In genomic region chr13:75357576-75358295, GRCh38 we compare ENCODE assay signal across 9 cellular contexts.
DNase-seq lines count a peak whose midpoint lies in the region; ATAC-seq and TF ChIP-seq lines count a peak whose summit lies in the region.
"Had no signal": no experiment of that assay in that cellular context is flagged by ENCODE, and none has a peak within 500 bp of the region (broad histone marks: within the 10 kb centered on the region; RNA-seq: fewer than 3 reads in every experiment).

No MANE protein-coding gene starts in this region.

- ATAC-seq in GM19328 (IDR thresholded peaks at IDR 0.05; ENCODE audit: unreplicated experiment) (peak; percentile 97), HG03280 (IDR thresholded peaks at IDR 0.05; ENCODE audit: unreplicated experiment) (peak; percentile 83)

- H3K4me3 ChIP-seq in CD8-positive, alpha-beta memory T cell (ENCODE audit: low read length), result no peak overlapping the region
- H3K4me3 ChIP-seq in epithelial cell of esophagus (ENCODE audit: low read length), result no peak overlapping the region

- no peak overlapping the region for H3K4me3 Mint-ChIP-seq in CD8-positive, alpha-beta memory T cell
- no peak overlapping the region for H3K4me3 Mint-ChIP-seq in nephron progenitor cell
- H3K4me3 Mint-ChIP-seq: T-helper 1 cell treated with Interleukin-12 subunit alpha and Interleukin-12 subunit beta and Interleukin-4 antibody, amounts not matched to agents 30 μg/mL and 1 μg/mL, for 36 hours had no signal

- CTCF ChIA-PET in CD8-positive, alpha-beta memory T cell (lab: Charles Lee), result interaction anchor here (1.2 to 2.0 kb wide), 4 partner anchors 10 to 42 kb away, joined by 4 to 8 read pairs (median 6); no protein-coding TSS in a partner anchor

- H3K9me3 Mint-ChIP-seq in CD8-positive, alpha-beta memory T cell, result no peaks in the 10 kb centered on the region
- H3K9me3 Mint-ChIP-seq in nephron progenitor cell, result no peaks in the 10 kb centered on the region
- H3K9me3 Mint-ChIP-seq: T-helper 1 cell treated with Interleukin-12 subunit alpha and Interleukin-12 subunit beta and Interleukin-4 antibody, amounts not matched to agents 30 μg/mL and 1 μg/mL, for 36 hours had no signal

- H3K36me3 Mint-ChIP-seq in CD8-positive, alpha-beta memory T cell, result no peaks in the 10 kb centered on the region
- peaks cover 11% of the 10 kb centered on the region for H3K36me3 Mint-ChIP-seq in nephron progenitor cell (ENCODE audit: low read depth)

- POLR2A ChIA-PET in CD8-positive, alpha-beta memory T cell (lab: Charles Lee), result interaction anchor here (1.0 kb wide), 1 partner anchor 31 kb away, joined by 4 read pairs; no protein-coding TSS in a partner anchor

- no peaks in the 10 kb centered on the region for H3K4me1 ChIP-seq in CD8-positive, alpha-beta memory T cell (ENCODE audit: insufficient read depth, low read length)

- H3K27me3 Mint-ChIP-seq in CD8-positive, alpha-beta memory T cell, result peaks cover 0 to 1% of the 10 kb centered on the region in 2 donors
- H3K27me3 Mint-ChIP-seq in nephron progenitor cell (ENCODE audit: low read depth, poor library complexity), result no peaks in the 10 kb centered on the region

- peaks cover 0 to 6% (median 2%) of the 10 kb centered on the region in 3 donors for H3K4me1 Mint-ChIP-seq in CD8-positive, alpha-beta memory T cell
- no peaks in the 10 kb centered on the region for H3K4me1 Mint-ChIP-seq in nephron progenitor cell

- no peak overlapping the region for H3K27ac ChIP-seq in CD8-positive, alpha-beta memory T cell (ENCODE audit: low read depth, low read length)

- H3K27ac Mint-ChIP-seq in CD8-positive, alpha-beta memory T cell, result peak overlapping the region in 1 of 8 donors; percentile 23
- H3K27ac Mint-ChIP-seq in nephron progenitor cell, result no peak overlapping the region
- H3K27ac Mint-ChIP-seq: T-helper 1 cell treated with Interleukin-12 subunit alpha and Interleukin-12 subunit beta and Interleukin-4 antibody, amounts not matched to agents 30 μg/mL and 1 μg/mL, for 36 hours had no signal

- no peaks in the 10 kb centered on the region for H3K9me3 ChIP-seq in CD8-positive, alpha-beta memory T cell (ENCODE audit: low read length)

- TF ChIP-seq CTCF in epithelial cell of esophagus (IDR thresholded peaks at IDR 0.05; ENCODE audit: insufficient read depth, low read depth, low read length, missing control alignments), result peak; percentile 66
- TF ChIP-seq CTCF in nephron progenitor cell (IDR thresholded peaks at IDR 0.05), result peak; percentile 58

- peak in 4 of 5 donors; percentile 2 to 58 (median 46) for DNase-seq in CD8-positive, alpha-beta memory T cell
- DNase-seq in NCI-H524 (lab: John Stamatoyannopoulos, UW) (peak; percentile 71 to 81), epithelial cell of esophagus (ENCODE audit: low read depth) (peak; percentile 64), nephron progenitor cell (peak; percentile 33), inferior parietal cortex (ENCODE audit: extremely low spot score) (no peak)
- peak; percentile 43 to 48 for DNase-seq in activated CD4-positive, alpha-beta T cell treated with anti-CD3 and anti-CD28 coated beads, Interleukin-2, amount 50 U/mL, for 4 hours

- H3K36me3 ChIP-seq in CD8-positive, alpha-beta memory T cell (ENCODE audit: insufficient read depth, low read length), result no peaks in the 10 kb centered on the region

- H3K27me3 ChIP-seq in CD8-positive, alpha-beta memory T cell (ENCODE audit: insufficient read depth, low read length, poor library complexity, severe bottlenecking), result no peaks in the 10 kb centered on the region
